23 cellular contexts compared by ENCODE assay signal in genomic region chr10:65273063-65273462, GRCh38.
"Had no signal": no experiment of that assay in that cellular context is flagged by ENCODE, and none has a peak within 500 bp of the region (broad histone marks: within the 10 kb centered on the region; RNA-seq: fewer than 3 reads in every experiment).

No MANE protein-coding gene starts in this region.

- H3K36me3 ChIP-seq: ascending aorta, MG63, Peyer's patch had no signal

- H3K4me1 ChIP-seq: ascending aorta, Peyer's patch had no signal

- DNase-seq: activated CD4-positive, alpha-beta memory T cell treated with anti-CD3 and anti-CD28 coated beads for 36 hours; activated CD4-positive, alpha-beta T cell treated with anti-CD3 and anti-CD28 coated beads, Interleukin-2, amount 10 ng/mL, durations not matched to agents 7 days and 5 days; activated CD4-positive, CD25-positive, alpha-beta regulatory T cell; activated CD8-positive, alpha-beta memory T cell treated with anti-CD3 and anti-CD28 coated beads for 24 hours; activated effector memory CD4-positive, alpha-beta T cell treated with anti-CD3 and anti-CD28 coated beads, Interleukin-2, amount 50 U/mL, for 16 hours; activated naive CD4-positive, alpha-beta T cell treated with Interleukin-2 at 50 U/mL for 16 hours; activated naive CD8-positive, alpha-beta T cell treated with anti-CD3 and anti-CD28 coated beads, Interleukin-2, amount 50 U/mL, for 24 hours; activated T-cell treated with anti-CD3 and anti-CD28 coated beads, Interleukin-2, amount 50 U/mL, for 4 hours; amniotic stem cell; MG63; MV-4-11; NCI-H1092 treated with DMSO at 0.1 percent for 48 hours; NCI-H1436; NCI-H1694 treated with DMSO at 0.1 percent for 48 hours; NCI-H2029 treated with DMSO at 0.1 percent for 48 hours; NCI-H510A treated with DMSO at 0.1 percent for 48 hours; NCI-H69; NK-92 treated with Interleukin-12 subunit alpha and Interleukin-12 subunit beta, amount 100 ng/mL, for 24 hours; Peyer's patch; SHP77 treated with DMSO at 0.1 percent for 48 hours; T-helper 17 cell; T-helper 9 cell had no signal

- H3K9me3 ChIP-seq: ascending aorta, MG63, Peyer's patch had no signal

- H3K27me3 ChIP-seq: ascending aorta, MG63, Peyer's patch had no signal

- H3K27ac ChIP-seq: ascending aorta, Peyer's patch had no signal

- H3K4me3 ChIP-seq: ascending aorta, MG63, Peyer's patch had no signal
